1 cellular context compared by ENCODE assay signal in the genomic region with DNA sequence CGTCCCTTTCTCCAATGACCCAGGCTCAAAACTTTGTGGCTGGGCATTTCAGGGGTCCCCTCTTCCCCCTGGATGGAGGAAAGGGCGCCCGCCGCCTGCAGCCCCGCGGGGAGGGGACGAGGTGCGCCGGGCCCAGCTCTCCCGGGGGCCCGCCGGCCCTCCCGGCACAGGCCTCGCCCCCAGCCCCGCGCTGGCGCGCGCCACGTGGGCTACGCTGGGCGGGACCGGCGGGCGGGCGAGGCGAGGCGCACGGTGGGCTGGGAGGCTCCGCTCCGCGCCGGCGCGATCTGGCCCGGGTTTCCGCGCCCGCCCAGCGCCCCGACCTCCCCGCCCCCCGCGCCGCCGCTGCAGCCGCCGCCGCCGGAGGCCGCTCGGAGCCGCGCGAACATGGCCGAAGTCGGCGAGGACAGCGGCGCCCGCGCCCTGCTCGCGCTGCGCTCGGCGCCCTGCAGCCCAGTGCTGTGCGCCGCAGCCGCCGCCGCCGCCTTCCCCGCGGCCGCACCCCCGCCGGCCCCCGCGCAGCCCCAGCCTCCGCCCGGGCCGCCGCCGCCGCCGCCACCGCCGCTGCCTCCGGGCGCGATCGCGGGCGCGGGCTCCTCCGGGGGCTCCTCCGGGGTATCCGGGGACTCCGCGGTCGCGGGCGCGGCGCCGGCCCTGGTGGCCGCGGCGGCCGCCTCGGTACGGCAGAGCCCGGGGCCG.
TF ChIP-seq lines count a peak whose summit lies in the region.

TSS of gene FOXK1 (plus strand) at position 374 of the 699 bp plus-strand sequence. CDS start at position 388, 14 bp downstream.

TF ChIP-seq in HepG2, 621 proteins besides CTCF, POLR2A, EP300 and RAD21 (continued from another document and continues in another):
- no peak for TF ChIP-seq DDIT3 (CRISPR knock-in tag; IDR thresholded peaks at IDR 0.05)
- TF ChIP-seq MTA3 (CRISPR knock-in tag; IDR thresholded peaks at IDR 0.05), result no peak
- no peak for TF ChIP-seq GMEB1 (CRISPR knock-in tag; IDR thresholded peaks at IDR 0.05; ENCODE audit: borderline replicate concordance)
- TF ChIP-seq, protein P1, sequence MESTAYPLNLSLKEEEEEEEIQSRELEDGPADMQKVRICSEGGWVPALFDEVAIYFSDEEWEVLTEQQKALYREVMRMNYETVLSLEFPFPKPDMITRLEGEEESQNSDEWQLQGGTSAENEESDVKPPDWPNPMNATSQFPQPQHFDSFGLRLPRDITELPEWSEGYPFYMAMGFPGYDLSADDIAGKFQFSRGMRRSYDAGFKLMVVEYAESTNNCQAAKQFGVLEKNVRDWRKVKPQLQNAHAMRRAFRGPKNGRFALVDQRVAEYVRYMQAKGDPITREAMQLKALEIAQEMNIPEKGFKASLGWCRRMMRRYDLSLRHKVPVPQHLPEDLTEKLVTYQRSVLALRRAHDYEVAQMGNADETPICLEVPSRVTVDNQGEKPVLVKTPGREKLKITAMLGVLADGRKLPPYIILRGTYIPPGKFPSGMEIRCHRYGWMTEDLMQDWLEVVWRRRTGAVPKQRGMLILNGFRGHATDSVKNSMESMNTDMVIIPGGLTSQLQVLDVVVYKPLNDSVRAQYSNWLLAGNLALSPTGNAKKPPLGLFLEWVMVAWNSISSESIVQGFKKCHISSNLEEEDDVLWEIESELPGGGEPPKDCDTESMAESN (CRISPR knock-in tag; conservative IDR thresholded peaks at IDR 0.05), result 0 out of 2 replicates have a peak, but pooled peaks have one; percentile 2
- no peak for TF ChIP-seq DNMT3B (CRISPR knock-in tag; conservative IDR thresholded peaks at IDR 0.05)
- no peak for TF ChIP-seq HOXA5 (CRISPR knock-in tag; IDR thresholded peaks at IDR 0.05)
- TF ChIP-seq, protein P2, sequence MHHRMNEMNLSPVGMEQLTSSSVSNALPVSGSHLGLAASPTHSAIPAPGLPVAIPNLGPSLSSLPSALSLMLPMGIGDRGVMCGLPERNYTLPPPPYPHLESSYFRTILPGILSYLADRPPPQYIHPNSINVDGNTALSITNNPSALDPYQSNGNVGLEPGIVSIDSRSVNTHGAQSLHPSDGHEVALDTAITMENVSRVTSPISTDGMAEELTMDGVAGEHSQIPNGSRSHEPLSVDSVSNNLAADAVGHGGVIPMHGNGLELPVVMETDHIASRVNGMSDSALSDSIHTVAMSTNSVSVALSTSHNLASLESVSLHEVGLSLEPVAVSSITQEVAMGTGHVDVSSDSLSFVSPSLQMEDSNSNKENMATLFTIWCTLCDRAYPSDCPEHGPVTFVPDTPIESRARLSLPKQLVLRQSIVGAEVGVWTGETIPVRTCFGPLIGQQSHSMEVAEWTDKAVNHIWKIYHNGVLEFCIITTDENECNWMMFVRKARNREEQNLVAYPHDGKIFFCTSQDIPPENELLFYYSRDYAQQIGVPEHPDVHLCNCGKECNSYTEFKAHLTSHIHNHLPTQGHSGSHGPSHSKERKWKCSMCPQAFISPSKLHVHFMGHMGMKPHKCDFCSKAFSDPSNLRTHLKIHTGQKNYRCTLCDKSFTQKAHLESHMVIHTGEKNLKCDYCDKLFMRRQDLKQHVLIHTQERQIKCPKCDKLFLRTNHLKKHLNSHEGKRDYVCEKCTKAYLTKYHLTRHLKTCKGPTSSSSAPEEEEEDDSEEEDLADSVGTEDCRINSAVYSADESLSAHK (CRISPR knock-in tag; IDR thresholded peaks at IDR 0.05; ENCODE audit: borderline replicate concordance), result no peak
- TF ChIP-seq NR2C2 (CRISPR knock-in tag; IDR thresholded peaks at IDR 0.05; ENCODE audit: borderline replicate concordance), result peak; percentile 75
- no peak for TF ChIP-seq NFE2L1 (CRISPR knock-in tag; IDR thresholded peaks at IDR 0.05; ENCODE audit: borderline replicate concordance)
- TF ChIP-seq HOXA3 (CRISPR knock-in tag; IDR thresholded peaks at IDR 0.05), result peak; percentile 53; the same call in 1 of the 2 replicates
- TF ChIP-seq SMAD9 (CRISPR knock-in tag; IDR thresholded peaks at IDR 0.05), result no peak
- no peak for TF ChIP-seq JUN (CRISPR knock-in tag; IDR thresholded peaks at IDR 0.05)
- TF ChIP-seq ZFY (CRISPR knock-in tag; IDR thresholded peaks at IDR 0.05), result peak; percentile 28; the same call in 1 of the 2 replicates
- TF ChIP-seq SAP130 (CRISPR knock-in tag; IDR thresholded peaks at IDR 0.05; ENCODE audit: low read depth), result peak; percentile 10; the same call in 1 of the 2 replicates
- no peak for TF ChIP-seq RBM22 (optimal IDR thresholded peaks at IDR 0.05; ENCODE audit: low read length)
- no peak for TF ChIP-seq HHEX (CRISPR knock-in tag; IDR thresholded peaks at IDR 0.05)
- no peak for TF ChIP-seq GLI4 (CRISPR knock-in tag; IDR thresholded peaks at IDR 0.05; ENCODE audit: borderline replicate concordance)
- TF ChIP-seq HNRNPK (IDR thresholded peaks at IDR 0.05; ENCODE audit: low read depth, low read length, poor library complexity, severe bottlenecking), result no peak
- TF ChIP-seq TARDBP (CRISPR knock-in tag; IDR thresholded peaks at IDR 0.05), result no peak
- TF ChIP-seq TAF1 (CRISPR knock-in tag; IDR thresholded peaks at IDR 0.05), result peak; percentile 34; the same call in 1 of the 2 replicates
- TF ChIP-seq ZNF24 (IDR thresholded peaks at IDR 0.05), result no peak
- TF ChIP-seq SMAD1 (CRISPR knock-in tag; IDR thresholded peaks at IDR 0.05; ENCODE audit: borderline replicate concordance, low read depth), result no peak
- TF ChIP-seq SP1 (IDR thresholded peaks at IDR 0.05), result no peak
- no peak for TF ChIP-seq SP1 (CRISPR knock-in tag; IDR thresholded peaks at IDR 0.05)
- peak; percentile 39; the same call in 1 of the 2 replicates for TF ChIP-seq ZNF776 (CRISPR knock-in tag; IDR thresholded peaks at IDR 0.05)
- TF ChIP-seq MYC (CRISPR knock-in tag; IDR thresholded peaks at IDR 0.05; ENCODE audit: borderline replicate concordance), result peak; percentile 50
- no peak for TF ChIP-seq GZF1 (CRISPR knock-in tag; IDR thresholded peaks at IDR 0.05)
- no peak for TF ChIP-seq ZNF350 (CRISPR knock-in tag; IDR thresholded peaks at IDR 0.05; ENCODE audit: borderline replicate concordance, low read depth)
- no peak for TF ChIP-seq ZNF383 (CRISPR knock-in tag; IDR thresholded peaks at IDR 0.05; ENCODE audit: borderline replicate concordance)
- no peak for TF ChIP-seq PHF5A (CRISPR knock-in tag; IDR thresholded peaks at IDR 0.05; ENCODE audit: low read depth, unreplicated experiment)
- TF ChIP-seq ZNF605 (CRISPR knock-in tag; IDR thresholded peaks at IDR 0.05), result no peak
- no peak for TF ChIP-seq PAX8 (CRISPR knock-in tag; IDR thresholded peaks at IDR 0.05; ENCODE audit: borderline replicate concordance)
- no peak for TF ChIP-seq KDM5B (CRISPR knock-in tag; IDR thresholded peaks at IDR 0.05; ENCODE audit: borderline replicate concordance)
- no peak for TF ChIP-seq THAP8 (CRISPR knock-in tag; IDR thresholded peaks at IDR 0.05; ENCODE audit: borderline replicate concordance)
- TF ChIP-seq NFKB2 (CRISPR knock-in tag; IDR thresholded peaks at IDR 0.05; ENCODE audit: borderline replicate concordance), result no peak
- no peak for TF ChIP-seq KAT2B (IDR thresholded peaks at IDR 0.05; ENCODE audit: borderline replicate concordance, low read depth, low read length)
- TF ChIP-seq EHMT2 (IDR thresholded peaks at IDR 0.05; ENCODE audit: borderline replicate concordance, low read depth, low read length), result no peak
- no peak for TF ChIP-seq ZNF441 (CRISPR knock-in tag; IDR thresholded peaks at IDR 0.05; ENCODE audit: borderline replicate concordance)
- no peak for TF ChIP-seq ZNF761 (CRISPR knock-in tag; conservative IDR thresholded peaks at IDR 0.05)
- TF ChIP-seq U2AF1 (optimal IDR thresholded peaks at IDR 0.05; ENCODE audit: low read depth, low read length), result no peak
- TF ChIP-seq ZIK1 (CRISPR knock-in tag; IDR thresholded peaks at IDR 0.05; ENCODE audit: borderline replicate concordance, low read depth), result no peak
- TF ChIP-seq, protein P3, sequence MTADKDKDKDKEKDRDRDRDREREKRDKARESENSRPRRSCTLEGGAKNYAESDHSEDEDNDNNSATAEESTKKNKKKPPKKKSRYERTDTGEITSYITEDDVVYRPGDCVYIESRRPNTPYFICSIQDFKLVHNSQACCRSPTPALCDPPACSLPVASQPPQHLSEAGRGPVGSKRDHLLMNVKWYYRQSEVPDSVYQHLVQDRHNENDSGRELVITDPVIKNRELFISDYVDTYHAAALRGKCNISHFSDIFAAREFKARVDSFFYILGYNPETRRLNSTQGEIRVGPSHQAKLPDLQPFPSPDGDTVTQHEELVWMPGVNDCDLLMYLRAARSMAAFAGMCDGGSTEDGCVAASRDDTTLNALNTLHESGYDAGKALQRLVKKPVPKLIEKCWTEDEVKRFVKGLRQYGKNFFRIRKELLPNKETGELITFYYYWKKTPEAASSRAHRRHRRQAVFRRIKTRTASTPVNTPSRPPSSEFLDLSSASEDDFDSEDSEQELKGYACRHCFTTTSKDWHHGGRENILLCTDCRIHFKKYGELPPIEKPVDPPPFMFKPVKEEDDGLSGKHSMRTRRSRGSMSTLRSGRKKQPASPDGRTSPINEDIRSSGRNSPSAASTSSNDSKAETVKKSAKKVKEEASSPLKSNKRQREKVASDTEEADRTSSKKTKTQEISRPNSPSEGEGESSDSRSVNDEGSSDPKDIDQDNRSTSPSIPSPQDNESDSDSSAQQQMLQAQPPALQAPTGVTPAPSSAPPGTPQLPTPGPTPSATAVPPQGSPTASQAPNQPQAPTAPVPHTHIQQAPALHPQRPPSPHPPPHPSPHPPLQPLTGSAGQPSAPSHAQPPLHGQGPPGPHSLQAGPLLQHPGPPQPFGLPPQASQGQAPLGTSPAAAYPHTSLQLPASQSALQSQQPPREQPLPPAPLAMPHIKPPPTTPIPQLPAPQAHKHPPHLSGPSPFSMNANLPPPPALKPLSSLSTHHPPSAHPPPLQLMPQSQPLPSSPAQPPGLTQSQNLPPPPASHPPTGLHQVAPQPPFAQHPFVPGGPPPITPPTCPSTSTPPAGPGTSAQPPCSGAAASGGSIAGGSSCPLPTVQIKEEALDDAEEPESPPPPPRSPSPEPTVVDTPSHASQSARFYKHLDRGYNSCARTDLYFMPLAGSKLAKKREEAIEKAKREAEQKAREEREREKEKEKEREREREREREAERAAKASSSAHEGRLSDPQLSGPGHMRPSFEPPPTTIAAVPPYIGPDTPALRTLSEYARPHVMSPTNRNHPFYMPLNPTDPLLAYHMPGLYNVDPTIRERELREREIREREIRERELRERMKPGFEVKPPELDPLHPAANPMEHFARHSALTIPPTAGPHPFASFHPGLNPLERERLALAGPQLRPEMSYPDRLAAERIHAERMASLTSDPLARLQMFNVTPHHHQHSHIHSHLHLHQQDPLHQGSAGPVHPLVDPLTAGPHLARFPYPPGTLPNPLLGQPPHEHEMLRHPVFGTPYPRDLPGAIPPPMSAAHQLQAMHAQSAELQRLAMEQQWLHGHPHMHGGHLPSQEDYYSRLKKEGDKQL (CRISPR knock-in tag; IDR thresholded peaks at IDR 0.05; ENCODE audit: low read depth), result no peak
- no peak for TF ChIP-seq KLF13 (CRISPR knock-in tag; IDR thresholded peaks at IDR 0.05)
- TF ChIP-seq ZFP90 (CRISPR knock-in tag; IDR thresholded peaks at IDR 0.05; ENCODE audit: borderline replicate concordance), result no peak
- no peak for TF ChIP-seq MXD3 (CRISPR knock-in tag; IDR thresholded peaks at IDR 0.05)
- TF ChIP-seq ZUFSP (CRISPR knock-in tag; IDR thresholded peaks at IDR 0.05; ENCODE audit: borderline replicate concordance), result no peak
- TF ChIP-seq, protein P4, sequence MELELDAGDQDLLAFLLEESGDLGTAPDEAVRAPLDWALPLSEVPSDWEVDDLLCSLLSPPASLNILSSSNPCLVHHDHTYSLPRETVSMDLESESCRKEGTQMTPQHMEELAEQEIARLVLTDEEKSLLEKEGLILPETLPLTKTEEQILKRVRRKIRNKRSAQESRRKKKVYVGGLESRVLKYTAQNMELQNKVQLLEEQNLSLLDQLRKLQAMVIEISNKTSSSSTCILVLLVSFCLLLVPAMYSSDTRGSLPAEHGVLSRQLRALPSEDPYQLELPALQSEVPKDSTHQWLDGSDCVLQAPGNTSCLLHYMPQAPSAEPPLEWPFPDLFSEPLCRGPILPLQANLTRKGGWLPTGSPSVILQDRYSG (CRISPR knock-in tag; IDR thresholded peaks at IDR 0.05), result no peak
- no peak for TF ChIP-seq ZNF205 (CRISPR knock-in tag; IDR thresholded peaks at IDR 0.05)
- TF ChIP-seq XBP1 (CRISPR knock-in tag; IDR thresholded peaks at IDR 0.05), result no peak
